In the genomic region with DNA sequence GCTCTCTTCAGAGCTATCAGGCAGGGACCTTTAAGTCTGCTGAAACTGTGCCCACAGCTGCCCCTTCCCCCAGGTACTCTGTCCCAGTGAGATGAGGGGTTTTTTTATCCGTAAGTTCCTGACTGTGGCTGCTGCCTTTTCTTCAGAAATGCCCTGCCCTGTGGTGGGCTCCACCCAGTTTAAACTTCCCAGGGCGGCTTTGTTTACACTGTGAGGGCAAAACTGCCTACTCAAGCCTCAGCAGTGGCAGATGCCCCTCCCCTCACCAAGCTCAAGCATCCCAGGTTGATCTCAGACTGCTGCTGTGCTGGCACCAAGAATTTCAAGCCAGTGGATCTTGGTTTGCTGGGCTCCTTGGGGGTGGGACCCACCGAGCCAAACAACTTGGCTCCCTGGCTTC, we compare ENCODE assay signal across 14 cellular contexts.
"Had no signal": no experiment of that assay in that cellular context is flagged by ENCODE, and none has a peak within 500 bp of the region (broad histone marks: within the 10 kb centered on the region; RNA-seq: fewer than 3 reads in every experiment).

No MANE protein-coding gene starts in this region.

- FAIRE-seq: keratinocyte had no signal

- H3K4me3 Mint-ChIP-seq: activated B cell treated with CpG ODN at 0.5 μM for 24 hours; activated CD8-positive, alpha-beta T cell treated with anti-CD3 and anti-CD28 coated beads for 36 hours; activated T-cell treated with anti-CD3 and anti-CD28 coated beads, Interleukin-2, amount 50 U/mL, for 72 hours; dendritic cell treated with granulocyte-macrophage colony-stimulating factor and Interleukin-4, amounts not matched to agents 40 ng/mL and 50 ng/mL, for 4 days; effector memory CD8-positive, alpha-beta T cell; neural crest cell had no signal

- H3K9me3 ChIP-seq: adrenal gland, gastroesophageal sphincter, vagina had no signal

- H3K4me1 Mint-ChIP-seq: activated B cell treated with CpG ODN at 0.5 μM for 24 hours, neural crest cell had no signal

- H3K27ac ChIP-seq: adrenal gland, gastroesophageal sphincter, parathyroid adenoma, vagina had no signal

- H3K27me3 ChIP-seq: adrenal gland, gastroesophageal sphincter, vagina had no signal

- ATAC-seq: activated CD8-positive, alpha-beta T cell treated with anti-CD3 and anti-CD28 coated beads for 36 hours; activated T-cell treated with anti-CD3 and anti-CD28 coated beads, Interleukin-2, amount 50 U/mL, for 72 hours; effector memory CD8-positive, alpha-beta T cell; gastroesophageal sphincter had no signal

- H3K9me3 Mint-ChIP-seq: activated B cell treated with CpG ODN at 0.5 μM for 24 hours; activated CD8-positive, alpha-beta T cell treated with anti-CD3 and anti-CD28 coated beads for 36 hours; activated T-cell treated with anti-CD3 and anti-CD28 coated beads, Interleukin-2, amount 50 U/mL, for 72 hours; dendritic cell treated with granulocyte-macrophage colony-stimulating factor and Interleukin-4, amounts not matched to agents 40 ng/mL and 50 ng/mL, for 4 days; effector memory CD8-positive, alpha-beta T cell; neural crest cell had no signal

- H3K27me3 Mint-ChIP-seq: activated CD8-positive, alpha-beta T cell treated with anti-CD3 and anti-CD28 coated beads for 36 hours; dendritic cell treated with granulocyte-macrophage colony-stimulating factor and Interleukin-4, amounts not matched to agents 40 ng/mL and 50 ng/mL, for 4 days had no signal

- H3K4me1 ChIP-seq: adrenal gland, gastroesophageal sphincter, parathyroid adenoma, vagina had no signal

- H3K36me3 ChIP-seq: adrenal gland, gastroesophageal sphincter, vagina had no signal

- DNase-seq: activated B cell treated with CpG ODN at 0.5 μM for 24 hours; activated CD8-positive, alpha-beta memory T cell treated with anti-CD3 and anti-CD28 coated beads, Interleukin-2, amount 50 U/mL, for 4 hours; activated CD8-positive, alpha-beta T cell treated with anti-CD3 and anti-CD28 coated beads for 36 hours; activated naive CD4-positive, alpha-beta T cell treated with anti-CD3 and anti-CD28 coated beads, Interleukin-2, amount 50 U/mL, for 16 hours; activated T-cell treated with anti-CD3 and anti-CD28 coated beads, Interleukin-2, amount 50 U/mL, for 72 hours; adrenal gland; effector memory CD8-positive, alpha-beta T cell; stimulated activated CD4-positive, alpha-beta T cell treated with anti-CD3 and anti-CD28 coated beads, Interleukin-4, amount 100 ng/mL, for 4 hours had no signal

- H3K4me3 ChIP-seq: adrenal gland, gastroesophageal sphincter, vagina had no signal

- H3K27ac Mint-ChIP-seq: activated B cell treated with CpG ODN at 0.5 μM for 24 hours; activated CD8-positive, alpha-beta T cell treated with anti-CD3 and anti-CD28 coated beads for 36 hours; activated T-cell treated with anti-CD3 and anti-CD28 coated beads, Interleukin-2, amount 50 U/mL, for 72 hours; dendritic cell treated with granulocyte-macrophage colony-stimulating factor and Interleukin-4, amounts not matched to agents 40 ng/mL and 50 ng/mL, for 4 days; effector memory CD8-positive, alpha-beta T cell had no signal
